In the genomic region with DNA sequence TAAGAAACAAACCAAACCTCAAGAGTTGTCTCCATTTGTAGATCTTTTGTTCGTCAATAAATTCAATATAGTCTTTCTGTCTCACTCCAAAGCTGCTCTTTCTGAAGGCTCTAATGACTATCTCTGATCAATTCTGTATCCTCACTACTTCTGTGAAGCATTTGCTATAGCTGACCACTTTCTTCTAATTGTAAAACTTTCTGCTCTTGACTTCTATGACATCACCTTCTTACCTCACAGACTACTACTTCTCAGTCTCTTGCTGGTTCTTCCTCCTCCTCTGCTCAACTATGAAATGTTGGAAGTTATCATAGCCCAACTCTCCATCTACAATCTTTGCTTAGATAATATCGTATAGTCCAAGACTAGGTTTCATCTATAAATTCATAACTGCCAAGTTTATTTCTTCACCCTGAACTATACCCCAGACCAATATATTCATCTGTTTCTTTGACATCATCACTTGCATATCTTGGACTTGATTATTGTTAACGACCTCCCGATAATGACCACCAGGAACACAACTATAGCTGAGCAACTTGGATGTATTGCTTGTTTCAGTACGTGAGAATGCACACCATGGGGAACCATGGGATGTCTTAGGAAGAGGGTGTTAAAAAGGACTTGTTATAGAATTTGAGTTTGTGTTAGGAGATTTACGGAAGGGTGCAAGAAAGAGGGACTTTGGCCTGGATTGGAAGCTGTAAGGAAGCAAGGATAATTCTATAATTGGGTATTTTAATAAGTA, we compare ENCODE assay signal across 2 cellular contexts.
A peak's percentile ranks its signal among the peaks of the same experiment; 100 is the strongest.
TF ChIP-seq lines count a peak whose summit lies in the region.

No MANE protein-coding gene starts in this region.

TF ChIP-seq in HCT116, 20 proteins besides CTCF, POLR2A, EP300 and RAD21:
- TF ChIP-seq ZFX (IDR thresholded peaks at IDR 0.05) (no peak), CBX3 (IDR thresholded peaks at IDR 0.05; ENCODE audit: low read depth) (no peak), CEBPB (IDR thresholded peaks at IDR 0.05; ENCODE audit: low read depth) (no peak), POLR2AphosphoS5 (IDR thresholded peaks at IDR 0.05; ENCODE audit: low read depth, low read length) (no peak)
- TF ChIP-seq, protein P1, sequence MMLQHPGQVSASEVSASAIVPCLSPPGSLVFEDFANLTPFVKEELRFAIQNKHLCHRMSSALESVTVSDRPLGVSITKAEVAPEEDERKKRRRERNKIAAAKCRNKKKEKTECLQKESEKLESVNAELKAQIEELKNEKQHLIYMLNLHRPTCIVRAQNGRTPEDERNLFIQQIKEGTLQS (IDR thresholded peaks at IDR 0.05) = no peak
- TF ChIP-seq, protein P2, sequence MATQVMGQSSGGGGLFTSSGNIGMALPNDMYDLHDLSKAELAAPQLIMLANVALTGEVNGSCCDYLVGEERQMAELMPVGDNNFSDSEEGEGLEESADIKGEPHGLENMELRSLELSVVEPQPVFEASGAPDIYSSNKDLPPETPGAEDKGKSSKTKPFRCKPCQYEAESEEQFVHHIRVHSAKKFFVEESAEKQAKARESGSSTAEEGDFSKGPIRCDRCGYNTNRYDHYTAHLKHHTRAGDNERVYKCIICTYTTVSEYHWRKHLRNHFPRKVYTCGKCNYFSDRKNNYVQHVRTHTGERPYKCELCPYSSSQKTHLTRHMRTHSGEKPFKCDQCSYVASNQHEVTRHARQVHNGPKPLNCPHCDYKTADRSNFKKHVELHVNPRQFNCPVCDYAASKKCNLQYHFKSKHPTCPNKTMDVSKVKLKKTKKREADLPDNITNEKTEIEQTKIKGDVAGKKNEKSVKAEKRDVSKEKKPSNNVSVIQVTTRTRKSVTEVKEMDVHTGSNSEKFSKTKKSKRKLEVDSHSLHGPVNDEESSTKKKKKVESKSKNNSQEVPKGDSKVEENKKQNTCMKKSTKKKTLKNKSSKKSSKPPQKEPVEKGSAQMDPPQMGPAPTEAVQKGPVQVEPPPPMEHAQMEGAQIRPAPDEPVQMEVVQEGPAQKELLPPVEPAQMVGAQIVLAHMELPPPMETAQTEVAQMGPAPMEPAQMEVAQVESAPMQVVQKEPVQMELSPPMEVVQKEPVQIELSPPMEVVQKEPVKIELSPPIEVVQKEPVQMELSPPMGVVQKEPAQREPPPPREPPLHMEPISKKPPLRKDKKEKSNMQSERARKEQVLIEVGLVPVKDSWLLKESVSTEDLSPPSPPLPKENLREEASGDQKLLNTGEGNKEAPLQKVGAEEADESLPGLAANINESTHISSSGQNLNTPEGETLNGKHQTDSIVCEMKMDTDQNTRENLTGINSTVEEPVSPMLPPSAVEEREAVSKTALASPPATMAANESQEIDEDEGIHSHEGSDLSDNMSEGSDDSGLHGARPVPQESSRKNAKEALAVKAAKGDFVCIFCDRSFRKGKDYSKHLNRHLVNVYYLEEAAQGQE (IDR thresholded peaks at IDR 0.05; ENCODE audit: low read depth) = no peak

TF ChIP-seq in K562, 482 proteins besides CTCF, POLR2A, EP300 and RAD21:
- TF ChIP-seq SPI1 (IDR thresholded peaks at IDR 0.05; ENCODE audit: borderline replicate concordance, low read depth, low read length) = no peak
- no peak for TF ChIP-seq ELF1 (tag; IDR thresholded peaks at IDR 0.05)
- TF ChIP-seq, protein P1 (IDR thresholded peaks at IDR 0.05) = 0 out of 2 replicates have a peak, but pooled peaks have one; percentile 13
- TF ChIP-seq, protein P1 (CRISPR knock-in tag; conservative IDR thresholded peaks at IDR 0.05) = no peak
- TF ChIP-seq, protein P3, sequence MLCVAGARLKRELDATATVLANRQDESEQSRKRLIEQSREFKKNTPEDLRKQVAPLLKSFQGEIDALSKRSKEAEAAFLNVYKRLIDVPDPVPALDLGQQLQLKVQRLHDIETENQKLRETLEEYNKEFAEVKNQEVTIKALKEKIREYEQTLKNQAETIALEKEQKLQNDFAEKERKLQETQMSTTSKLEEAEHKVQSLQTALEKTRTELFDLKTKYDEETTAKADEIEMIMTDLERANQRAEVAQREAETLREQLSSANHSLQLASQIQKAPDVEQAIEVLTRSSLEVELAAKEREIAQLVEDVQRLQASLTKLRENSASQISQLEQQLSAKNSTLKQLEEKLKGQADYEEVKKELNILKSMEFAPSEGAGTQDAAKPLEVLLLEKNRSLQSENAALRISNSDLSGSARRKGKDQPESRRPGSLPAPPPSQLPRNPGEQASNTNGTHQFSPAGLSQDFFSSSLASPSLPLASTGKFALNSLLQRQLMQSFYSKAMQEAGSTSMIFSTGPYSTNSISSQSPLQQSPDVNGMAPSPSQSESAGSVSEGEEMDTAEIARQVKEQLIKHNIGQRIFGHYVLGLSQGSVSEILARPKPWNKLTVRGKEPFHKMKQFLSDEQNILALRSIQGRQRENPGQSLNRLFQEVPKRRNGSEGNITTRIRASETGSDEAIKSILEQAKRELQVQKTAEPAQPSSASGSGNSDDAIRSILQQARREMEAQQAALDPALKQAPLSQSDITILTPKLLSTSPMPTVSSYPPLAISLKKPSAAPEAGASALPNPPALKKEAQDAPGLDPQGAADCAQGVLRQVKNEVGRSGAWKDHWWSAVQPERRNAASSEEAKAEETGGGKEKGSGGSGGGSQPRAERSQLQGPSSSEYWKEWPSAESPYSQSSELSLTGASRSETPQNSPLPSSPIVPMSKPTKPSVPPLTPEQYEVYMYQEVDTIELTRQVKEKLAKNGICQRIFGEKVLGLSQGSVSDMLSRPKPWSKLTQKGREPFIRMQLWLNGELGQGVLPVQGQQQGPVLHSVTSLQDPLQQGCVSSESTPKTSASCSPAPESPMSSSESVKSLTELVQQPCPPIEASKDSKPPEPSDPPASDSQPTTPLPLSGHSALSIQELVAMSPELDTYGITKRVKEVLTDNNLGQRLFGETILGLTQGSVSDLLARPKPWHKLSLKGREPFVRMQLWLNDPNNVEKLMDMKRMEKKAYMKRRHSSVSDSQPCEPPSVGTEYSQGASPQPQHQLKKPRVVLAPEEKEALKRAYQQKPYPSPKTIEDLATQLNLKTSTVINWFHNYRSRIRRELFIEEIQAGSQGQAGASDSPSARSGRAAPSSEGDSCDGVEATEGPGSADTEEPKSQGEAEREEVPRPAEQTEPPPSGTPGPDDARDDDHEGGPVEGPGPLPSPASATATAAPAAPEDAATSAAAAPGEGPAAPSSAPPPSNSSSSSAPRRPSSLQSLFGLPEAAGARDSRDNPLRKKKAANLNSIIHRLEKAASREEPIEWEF (CRISPR knock-in tag; IDR thresholded peaks at IDR 0.05) = no peak
- TF ChIP-seq TAF9B (IDR thresholded peaks at IDR 0.05; ENCODE audit: partially characterized antibody) = no peak
- no peak for TF ChIP-seq NFIX (CRISPR knock-in tag; IDR thresholded peaks at IDR 0.05; ENCODE audit: low read depth)
TF ChIP-seq in K562: peak in this region for 1.
